ENCODE assay signal across 8 cellular contexts in genomic region chr1:109427171-109427467, GRCh38. TPM values are rescaled to one million over a fixed set of nuclear protein-coding genes. Genes with fewer than 3 reads are reported as not detected.
A peak's percentile ranks its signal among the peaks of the same experiment; 100 is the strongest.
DNase-seq lines count a peak whose midpoint lies in the region; FAIRE-seq and TF ChIP-seq lines count a peak whose summit lies in the region.

No MANE protein-coding gene starts in this region.

- H4K20me1 ChIP-seq in PC-9 (ENCODE audit: insufficient read depth) (peaks cover 37% of the 10 kb centered on the region), endothelial cell of umbilical vein (replicated peaks; ENCODE audit: control insufficient read depth, extremely low read depth, insufficient read depth, low read length) (no peaks in the 10 kb centered on the region)

- no peak for FAIRE-seq in endothelial cell of umbilical vein (lab: Jason Lieb, UNC)

- H3K79me2 ChIP-seq in PC-9 (ENCODE audit: low read depth) (peaks cover 57% of the 10 kb centered on the region), endothelial cell of umbilical vein (ENCODE audit: control insufficient read depth, insufficient read depth, low read length) (peaks cover 36% of the 10 kb centered on the region)

- peak overlapping the region; percentile 85 for H3K4me3 ChIP-seq in CD8-positive, alpha-beta memory T cell (ENCODE audit: low read length)
- H3K4me3 ChIP-seq in PC-9 (peak overlapping the region; percentile 98), endothelial cell of umbilical vein (replicated peaks in 1 of 3; ENCODE audit: insufficient read depth in 1 of 3, low read depth in 1 of 3, low read length in 3 of 3) (peak overlapping the region; percentile 63 to 89 (median 86)), neutrophil (ENCODE audit: low read depth in 1 of 2, low read length in 1 of 2) (peak overlapping the region; percentile 77 to 78)

- peaks cover 42% of the 10 kb centered on the region for H3K4me1 ChIP-seq in CD8-positive, alpha-beta memory T cell (ENCODE audit: insufficient read depth, low read length)
- peaks cover 27% of the 10 kb centered on the region for H3K4me1 ChIP-seq in PC-9 (replicated peaks; ENCODE audit: insufficient read depth)
- peaks cover 15% of the 10 kb centered on the region for H3K4me1 ChIP-seq in endothelial cell of umbilical vein (ENCODE audit: control insufficient read depth, extremely low read depth, insufficient read depth, low read length)
- H3K4me1 ChIP-seq in neutrophil (ENCODE audit: control insufficient read depth in 1 of 2, insufficient read depth in 1 of 2, low read depth in 1 of 2, low read length in 1 of 2) = peaks cover 22% of the 10 kb centered on the region in 2 experiments

- H3K4me3 Mint-ChIP-seq in CD8-positive, alpha-beta memory T cell = peak overlapping the region; percentile 96 to 99 (median 98)

- peaks cover 0 to 25% (median 1%) of the 10 kb centered on the region in 3 donors for H3K36me3 Mint-ChIP-seq in CD8-positive, alpha-beta memory T cell

- peak overlapping the region; percentile 88 for H2AFZ ChIP-seq in PC-9
- peak overlapping the region; percentile 79 for H2AFZ ChIP-seq in endothelial cell of umbilical vein (ENCODE audit: low read depth, low read length)

- peak overlapping the region; percentile 94 for H3K27ac ChIP-seq in CD8-positive, alpha-beta memory T cell (ENCODE audit: low read depth, low read length)
- H3K27ac ChIP-seq in PC-9 = peak overlapping the region; percentile 88
- H3K27ac ChIP-seq in endothelial cell of umbilical vein (ENCODE audit: insufficient read depth, low read depth, low read length) = no peak overlapping the region
- H3K27ac ChIP-seq in neutrophil = peak overlapping the region; percentile 93

- H3K27ac Mint-ChIP-seq in CD8-positive, alpha-beta memory T cell = peak overlapping the region; percentile 25 to 100 (median 98)

- no peaks in the 10 kb centered on the region for H3K9me3 Mint-ChIP-seq in CD8-positive, alpha-beta memory T cell

- TF ChIP-seq POLR2A in endothelial cell of umbilical vein (IDR thresholded peaks at IDR 0.05; ENCODE audit: low read depth, low read length) = no peak

- TF ChIP-seq CTCF in PC-9 (conservative IDR thresholded peaks at IDR 0.05) = no peak
- TF ChIP-seq CTCF in endothelial cell of umbilical vein (IDR thresholded peaks at IDR 0.05; ENCODE audit: extremely low read depth in 1 of 2, insufficient read depth in 1 of 2, low read depth in 1 of 2, low read length in 2 of 2) = no peak
- no peak for TF ChIP-seq CTCF in neutrophil (IDR thresholded peaks at IDR 0.05)

- no peaks in the 10 kb centered on the region for H3K36me3 ChIP-seq in CD8-positive, alpha-beta memory T cell (ENCODE audit: insufficient read depth, low read length)
- no peaks in the 10 kb centered on the region for H3K36me3 ChIP-seq in PC-9 (ENCODE audit: low read depth)
- no peaks in the 10 kb centered on the region for H3K36me3 ChIP-seq in endothelial cell of umbilical vein (ENCODE audit: control insufficient read depth in 2 of 2, extremely low read depth in 1 of 2, insufficient read depth in 2 of 2, low read length in 2 of 2)
- H3K36me3 ChIP-seq in neutrophil = no peaks in the 10 kb centered on the region

- H3K9me3 ChIP-seq in CD8-positive, alpha-beta memory T cell (ENCODE audit: low read length) = no peaks in the 10 kb centered on the region
- no peaks in the 10 kb centered on the region for H3K9me3 ChIP-seq in PC-9 (ENCODE audit: insufficient read depth, low read depth)
- H3K9me3 ChIP-seq in endothelial cell of umbilical vein (replicated peaks; ENCODE audit: control insufficient read depth, insufficient read depth, low read length) = no peaks in the 10 kb centered on the region
- no peaks in the 10 kb centered on the region for H3K9me3 ChIP-seq in neutrophil

- POLR2A ChIA-PET in CD8-positive, alpha-beta memory T cell (lab: Charles Lee) = interaction anchor here (0.6 to 1.9 kb wide), 6 partner anchors 57 to 385 kb away, joined by 4 to 16 read pairs (median 12); partner anchors contain the start of genes ATXN7L2 and GNAI3
- POLR2A ChIA-PET in PC-9 (lab: Charles Lee; ENCODE audit: unreplicated experiment) = interaction anchor here (0.5 to 0.6 kb wide), 5 partner anchors 31 to 492 kb away, joined by 3 to 11 read pairs (median 5); no protein-coding TSS in a partner anchor
- POLR2A ChIA-PET in endothelial cell of umbilical vein (lab: Charles Lee) = interaction anchor here (0.7 kb wide), 1 partner anchor 177 kb away, joined by 4 read pairs; no protein-coding TSS in a partner anchor

- H3F3A ChIP-seq in PC-9 (ENCODE audit: insufficient read depth, low read depth) = peaks cover 34% of the 10 kb centered on the region

- H3K4me1 Mint-ChIP-seq in CD8-positive, alpha-beta memory T cell = peaks cover 32 to 42% (median 41%) of the 10 kb centered on the region in 3 donors

- H3K9me2 ChIP-seq in PC-9 (ENCODE audit: insufficient read depth) = no peaks in the 10 kb centered on the region

- peak overlapping the region; percentile 65 for H3K9ac ChIP-seq in endothelial cell of umbilical vein (replicated peaks; ENCODE audit: extremely low read depth, insufficient read depth, low read length)

- dilution Hi-C loops in endothelial cell of umbilical vein (cut with MboI; ENCODE audit: extremely low pct_ligation_motif_present, low sequenced_read_pairs) = no loop called here

- H3K27me3 ChIP-seq in CD8-positive, alpha-beta memory T cell (ENCODE audit: insufficient read depth, low read length, poor library complexity, severe bottlenecking) = no peaks in the 10 kb centered on the region
- H3K27me3 ChIP-seq in PC-9 (ENCODE audit: insufficient read depth, low read depth) = no peaks in the 10 kb centered on the region
- H3K27me3 ChIP-seq in endothelial cell of umbilical vein (ENCODE audit: control insufficient read depth in 2 of 2, insufficient read depth in 2 of 2, low read length in 2 of 2) = no peaks in the 10 kb centered on the region
- H3K27me3 ChIP-seq in neutrophil = peaks cover 11% of the 10 kb centered on the region

- BruUV-seq in PC-9 (replicated peaks; lab: Mats Ljungman, UMichigan) (no TSS peak), endothelial cell of umbilical vein (replicated peaks; lab: Mats Ljungman, UMichigan) (no TSS peak)

- CTCF ChIA-PET in CD8-positive, alpha-beta memory T cell (lab: Charles Lee) = interaction anchor here (0.9 to 3.5 kb wide), 6 partner anchors 56 to 350 kb away, joined by 3 to 17 read pairs (median 9); partner anchors contain the start of genes ATXN7L2 and GNAI3
- CTCF ChIA-PET in PC-9 (lab: Charles Lee) (no interaction called here), endothelial cell of umbilical vein (lab: Charles Lee) (interaction anchor here (3.6 kb wide), 1 partner anchor 105 kb away, joined by 29 read pairs; no protein-coding TSS in a partner anchor)

- intact Hi-C loops in PC-9 (cut with micrococcal nuclease; ENCODE audit: unreplicated experiment) (no loop called here), endothelial cell of umbilical vein (cut with micrococcal nuclease) (loop anchor here (2.0 kb wide), 1 partner anchor 912 kb away; the partner anchor contains the start of gene RBM15), head of caudate nucleus (cut with DNase I) (loop anchor here (5.0 kb wide), 2 partner anchors 55 to 105 kb away; partner anchors contain the start of gene ATXN7L2), posterior vena cava (cut with DNase I) (loop anchor here in 1 of 2 donors (5.0 kb wide), 1 partner anchor 55 kb away; the partner anchor contains the start of gene ATXN7L2)

- peak overlapping the region; percentile 95 for H3K4me2 ChIP-seq in PC-9
- H3K4me2 ChIP-seq in endothelial cell of umbilical vein (ENCODE audit: insufficient read depth, low read length) = peak overlapping the region; percentile 85

- H3K27me3 Mint-ChIP-seq in CD8-positive, alpha-beta memory T cell = no peaks in the 10 kb centered on the region

- DNase-seq in CD8-positive, alpha-beta memory T cell = peak in 1 of 5 donors; percentile 6
- no peak for DNase-seq in PC-9
- no peak for DNase-seq in endothelial cell of umbilical vein (ENCODE audit: low read depth, low spot score)
- no peak for DNase-seq in cerebellar cortex (ENCODE audit: low spot score)
- no peak for DNase-seq in NCI-H146 (lab: John Stamatoyannopoulos, UW)
- DNase-seq in head of caudate nucleus = no peak
- no peak for DNase-seq in posterior vena cava (ENCODE audit: low spot score)

- no peaks in the 10 kb centered on the region for H3K9me1 ChIP-seq in endothelial cell of umbilical vein (replicated peaks; ENCODE audit: control insufficient read depth, extremely low read depth, insufficient read depth, low read length)

RNA-seq across cellular contexts. Expression of gene PSMA5, which starts 0.9 kb away (rescaled TPM):
- 100 to 1,000 TPM; 207 to 238 TPM for total RNA-seq in CD8-positive, alpha-beta memory T cell
- 120 TPM for polyA plus RNA-seq in CD8-positive, alpha-beta memory T cell
- total RNA-seq in PC-9 (2021) (168 and 172 TPM in 2 replicates), endothelial cell of umbilical vein (112 and 125 TPM in 2 replicates), posterior vena cava (10 to 100 TPM; 43.3 to 51.2 TPM)
- polyA plus RNA-seq in endothelial cell of umbilical vein = 87.9 and 98.1 TPM in 2 replicates
- 116 and 124 TPM in 2 replicates for polyA plus RNA-seq in endothelial cell of umbilical vein (2011; cell fraction: cytosol; rRNA removed)
- polyA plus RNA-seq in endothelial cell of umbilical vein (2011; cell fraction: nucleus; rRNA removed) = 60.3 and 69.7 TPM in 2 replicates
- polyA plus RNA-seq in endothelial cell of umbilical vein (2012) = 90.3 and 119 TPM in 2 replicates
- polyA minus RNA-seq in endothelial cell of umbilical vein = 70.1 and 75.4 TPM in 2 replicates
- 95.6 TPM for polyA minus RNA-seq in endothelial cell of umbilical vein (2011; cell fraction: cytosol; rRNA and poly(A)+ RNA removed)
- polyA minus RNA-seq in endothelial cell of umbilical vein (2011; cell fraction: nucleus; rRNA and poly(A)+ RNA removed) = 25.1 and 65.4 TPM in 2 replicates

RNA-seq across cellular contexts. Expression of gene SORT1, which starts 29.4 kb away (rescaled TPM):
- 1 to 10 TPM; 3.0 to 3.9 TPM for total RNA-seq in CD8-positive, alpha-beta memory T cell
- polyA plus RNA-seq in CD8-positive, alpha-beta memory T cell = 0.16 TPM
- total RNA-seq in PC-9 (2021) (25.7 and 27.9 TPM in 2 replicates), endothelial cell of umbilical vein (16.8 and 17.8 TPM in 2 replicates), posterior vena cava (100 to 1,000 TPM; 102 to 125 TPM)
- 6.4 and 6.8 TPM in 2 replicates for polyA plus RNA-seq in endothelial cell of umbilical vein
- 4.8 and 5.4 TPM in 2 replicates for polyA plus RNA-seq in endothelial cell of umbilical vein (2011; cell fraction: cytosol; rRNA removed)
- polyA plus RNA-seq in endothelial cell of umbilical vein (2011; cell fraction: nucleus; rRNA removed) = 3.9 and 4.5 TPM in 2 replicates
- 4.3 and 5.0 TPM in 2 replicates for polyA plus RNA-seq in endothelial cell of umbilical vein (2012)
- 17.9 and 22.7 TPM in 2 replicates for polyA minus RNA-seq in endothelial cell of umbilical vein
- 23.8 TPM for polyA minus RNA-seq in endothelial cell of umbilical vein (2011; cell fraction: cytosol; rRNA and poly(A)+ RNA removed)
- 8.3 and 10.6 TPM in 2 replicates for polyA minus RNA-seq in endothelial cell of umbilical vein (2011; cell fraction: nucleus; rRNA and poly(A)+ RNA removed)

RNA-seq across cellular contexts. Expression of gene SYPL2, which starts 39.2 kb away (rescaled TPM):
- total RNA-seq in CD8-positive, alpha-beta memory T cell = under 1 TPM in 1 of 2 experiments, not detected in 1; 0.07 TPM
- 0.07 TPM for polyA plus RNA-seq in CD8-positive, alpha-beta memory T cell
- 0.09 and 0.28 TPM in 2 replicates for total RNA-seq in PC-9 (2021)
- total RNA-seq in endothelial cell of umbilical vein = not detected in 2 replicates
- polyA plus RNA-seq in endothelial cell of umbilical vein = 0.02 TPM in 1 of 2 replicates, not detected in the other
- not detected in 2 replicates for polyA plus RNA-seq in endothelial cell of umbilical vein (2011; cell fraction: cytosol; rRNA removed)
- not detected in 2 replicates for polyA plus RNA-seq in endothelial cell of umbilical vein (2011; cell fraction: nucleus; rRNA removed)
- polyA plus RNA-seq in endothelial cell of umbilical vein (2012) = not detected in 2 replicates
- polyA minus RNA-seq in endothelial cell of umbilical vein = not detected in 2 replicates
- 0.82 TPM for polyA minus RNA-seq in endothelial cell of umbilical vein (2011; cell fraction: cytosol; rRNA and poly(A)+ RNA removed)
- polyA minus RNA-seq in endothelial cell of umbilical vein (2011; cell fraction: nucleus; rRNA and poly(A)+ RNA removed) = not detected in 2 replicates
- 1 to 10 TPM; 2.1 to 9.0 TPM for total RNA-seq in posterior vena cava

RNA-seq across cellular contexts. Expression of gene ATXN7L2, which starts 56.6 kb away (rescaled TPM):
- 10 to 100 TPM; 14.6 to 15.3 TPM for total RNA-seq in CD8-positive, alpha-beta memory T cell
- polyA plus RNA-seq in CD8-positive, alpha-beta memory T cell = 8.7 TPM
- total RNA-seq in PC-9 (2021) = 4.7 and 5.7 TPM in 2 replicates
- total RNA-seq in endothelial cell of umbilical vein = 3.8 and 4.4 TPM in 2 replicates
- polyA plus RNA-seq in endothelial cell of umbilical vein = 4.9 and 5.7 TPM in 2 replicates
- 2.6 and 3.5 TPM in 2 replicates for polyA plus RNA-seq in endothelial cell of umbilical vein (2011; cell fraction: cytosol; rRNA removed)
- 15.2 and 17.3 TPM in 2 replicates for polyA plus RNA-seq in endothelial cell of umbilical vein (2011; cell fraction: nucleus; rRNA removed)
- polyA plus RNA-seq in endothelial cell of umbilical vein (2012) = 1.8 and 3.3 TPM in 2 replicates
- polyA minus RNA-seq in endothelial cell of umbilical vein = 2.8 and 3.6 TPM in 2 replicates
- 5.6 TPM for polyA minus RNA-seq in endothelial cell of umbilical vein (2011; cell fraction: cytosol; rRNA and poly(A)+ RNA removed)
- polyA minus RNA-seq in endothelial cell of umbilical vein (2011; cell fraction: nucleus; rRNA and poly(A)+ RNA removed) = 8.6 and 12.9 TPM in 2 replicates
- total RNA-seq in posterior vena cava = 1 to 10 TPM; 2.7 to 3.3 TPM
